ENCODE assay signal across 32 cellular contexts in the genomic region with DNA sequence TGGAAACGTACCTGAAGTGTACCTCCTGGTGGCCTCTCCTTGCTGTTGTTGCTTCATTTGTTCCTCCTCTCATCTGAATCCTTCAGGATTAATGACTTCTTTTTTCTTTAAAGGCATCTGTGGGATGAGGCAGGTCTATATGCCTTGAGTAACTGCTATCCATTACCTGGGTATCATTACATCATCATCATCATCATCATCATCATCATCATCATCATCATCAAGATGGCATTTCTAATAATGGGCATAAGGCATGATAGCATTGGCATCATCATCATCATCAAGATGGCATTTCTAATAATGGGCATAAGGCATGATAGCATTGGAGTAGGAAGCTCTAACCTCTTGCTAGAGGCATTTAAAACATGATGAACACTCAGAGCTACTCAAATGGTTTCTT. TPM values are rescaled to one million over a fixed set of nuclear protein-coding genes. Genes with fewer than 3 reads are reported as not detected.
"Had no signal": no experiment of that assay in that cellular context is flagged by ENCODE, and none has a peak within 500 bp of the region (broad histone marks: within the 10 kb centered on the region; RNA-seq: fewer than 3 reads in every experiment).

No MANE protein-coding gene starts in this region.

- H3K36me3 Mint-ChIP-seq: natural killer cell; stimulated activated memory B cell treated with anti-CD40 and anti-IgM and Interleukin-4, amounts not matched to agents 10 μg/mL and 1 μg/mL and 100 μg/mL, for 72 hours; type B pancreatic cell had no signal

- H3K4me1 ChIP-seq: parathyroid adenoma, psoas muscle, spleen, suprapubic skin, testis, tibial artery, transverse colon, upper lobe of right lung, vagina had no signal

- H3K4me3 ChIP-seq: neural progenitor cell, ovary, psoas muscle, skin epidermis, smooth muscle cell, spleen, suprapubic skin, testis, tibial artery, transverse colon, upper lobe of right lung, vagina had no signal

- H3K4me1 Mint-ChIP-seq: nephron; stimulated activated memory B cell treated with anti-CD40 and anti-IgM and Interleukin-4, amounts not matched to agents 10 μg/mL and 1 μg/mL and 100 μg/mL, for 72 hours; stimulated activated naive CD8-positive, alpha-beta T cell treated with anti-CD3 and anti-CD28 coated beads, Interleukin-15, amount 100 ng/mL, for 72 hours had no signal

- H2AFZ ChIP-seq: neural progenitor cell, parathyroid adenoma had no signal

- ATAC-seq: natural killer cell; psoas muscle; right cardiac atrium; sciatic nerve; stimulated activated memory B cell treated with anti-CD40 and anti-IgM and Interleukin-4, amounts not matched to agents 10 μg/mL and 1 μg/mL and 100 μg/mL, for 72 hours; stimulated activated naive CD8-positive, alpha-beta T cell treated with anti-CD3 and anti-CD28 coated beads, Interleukin-15, amount 100 ng/mL, for 72 hours; stimulated activated naive CD8-positive, alpha-beta T cell treated with anti-CD3 and anti-CD28 coated beads, Interleukin-15, Interleukin-2, amounts not matched to agents 100 U/mL and 50 U/mL, for 24 hours; upper lobe of right lung had no signal

- H3K9me3 Mint-ChIP-seq: natural killer cell; stimulated activated memory B cell treated with anti-CD40 and anti-IgM and Interleukin-4, amounts not matched to agents 10 μg/mL and 1 μg/mL and 100 μg/mL, for 72 hours; stimulated activated naive CD8-positive, alpha-beta T cell treated with anti-CD3 and anti-CD28 coated beads, Interleukin-15, amount 100 ng/mL, for 72 hours had no signal

- H3K27ac Mint-ChIP-seq: natural killer cell; nephron; progenitor cell of endocrine pancreas; stimulated activated memory B cell treated with anti-CD40 and anti-IgM and Interleukin-4, amounts not matched to agents 10 μg/mL and 1 μg/mL and 100 μg/mL, for 72 hours; stimulated activated naive CD8-positive, alpha-beta T cell treated with anti-CD3 and anti-CD28 coated beads, Interleukin-15, amount 100 ng/mL, for 72 hours; type B pancreatic cell had no signal

- H3K27me3 Mint-ChIP-seq: progenitor cell of endocrine pancreas, type B pancreatic cell had no signal

- H3K9ac ChIP-seq: neural progenitor cell, parathyroid adenoma had no signal

- H3K4me2 ChIP-seq: neural progenitor cell, smooth muscle cell had no signal

- DNase-seq: natural killer cell; occipital lobe; ovary; posterior cingulate gyrus; psoas muscle; right cardiac atrium; spleen; stimulated activated CD4-positive, alpha-beta T cell treated with anti-CD3 and anti-CD28 coated beads, Interleukin-12 subunit alpha, Interleukin-12 subunit beta, amount 100 ng/mL, for 4 hours; stimulated activated CD4-positive, alpha-beta T cell treated with anti-CD3 and anti-CD28 coated beads, Interleukin-1b, Interleukin-23, amount 100 ng/mL, for 48 hours; stimulated activated CD4-positive, alpha-beta T cell treated with anti-CD3 and anti-CD28 coated beads, Interleukin-4, amount 100 ng/mL, for 1 hour; stimulated activated CD4-positive, alpha-beta T cell treated with anti-CD3 and anti-CD28 coated beads, Interleukin-4, amount 100 ng/mL, for 4 hours; stimulated activated CD8-positive, alpha-beta memory T cell treated with anti-CD3 and anti-CD28 coated beads, Interleukin-4, amount 100 ng/mL, for 48 hours; stimulated activated naive CD4-positive, alpha-beta T cell; stimulated activated naive CD8-positive, alpha-beta T cell treated with anti-CD3 and anti-CD28 coated beads, Interleukin-15, amount 100 ng/mL, for 72 hours; stimulated activated naive CD8-positive, alpha-beta T cell treated with anti-CD3 and anti-CD28 coated beads, Interleukin-15, Interleukin-2, amounts not matched to agents 100 U/mL and 50 U/mL, for 24 hours; substantia nigra; testis; tibial artery; transverse colon; upper lobe of right lung had no signal

- H3K27ac ChIP-seq: neural progenitor cell, ovary, parathyroid adenoma, psoas muscle, skin epidermis, spleen, suprapubic skin, testis, tibial artery, transverse colon, upper lobe of right lung, vagina had no signal

- H3K27me3 ChIP-seq: neural progenitor cell, ovary, spleen, suprapubic skin, testis, tibial artery, upper lobe of right lung, vagina had no signal

- H3K4me3 Mint-ChIP-seq: natural killer cell; nephron; neural progenitor cell; stimulated activated memory B cell treated with anti-CD40 and anti-IgM and Interleukin-4, amounts not matched to agents 10 μg/mL and 1 μg/mL and 100 μg/mL, for 72 hours; stimulated activated naive CD8-positive, alpha-beta T cell treated with anti-CD3 and anti-CD28 coated beads, Interleukin-15, amount 100 ng/mL, for 72 hours; type B pancreatic cell had no signal

- H3K9me3 ChIP-seq: ovary, psoas muscle, spleen, suprapubic skin, testis, tibial artery, transverse colon, upper lobe of right lung, vagina had no signal

- H3K79me2 ChIP-seq: parathyroid adenoma had no signal

- H3K36me3 ChIP-seq: neural progenitor cell, ovary, spleen, suprapubic skin, tibial artery, transverse colon, upper lobe of right lung, vagina had no signal

RNA-seq across cellular contexts. Expression of gene CFAP58, which starts 59.9 kb away (rescaled TPM):
- polyA plus RNA-seq: neural cell had no signal
